In genomic region chr15:90823455-90823974, GRCh38 we compare ENCODE assay signal across 15 cellular contexts.
"Had no signal": no experiment of that assay in that cellular context is flagged by ENCODE, and none has a peak within 500 bp of the region (broad histone marks: within the 10 kb centered on the region; RNA-seq: fewer than 3 reads in every experiment).

No MANE protein-coding gene starts in this region.

- ATAC-seq: foreskin keratinocyte; left lobe of liver; stimulated activated naive CD8-positive, alpha-beta T cell treated with anti-CD3 and anti-CD28 coated beads, Interleukin-15, amount 100 ng/mL, for 72 hours had no signal

- H3K9me3 ChIP-seq: body of pancreas, suprapubic skin had no signal

- H3K36me3 ChIP-seq: suprapubic skin had no signal

- H3K4me1 ChIP-seq: foreskin keratinocyte had no signal

- DNase-seq: activated CD4-positive, alpha-beta T cell treated with anti-CD3 and anti-CD28 coated beads, Interleukin-2, amount 10 ng/mL, durations not matched to agents 24 days and 14 days; activated CD4-positive, CD25-positive, alpha-beta regulatory T cell; activated T-cell treated with anti-CD3 and anti-CD28 coated beads for 4 hours; foreskin keratinocyte; hippocampal formation; islet precursor cell; nephron progenitor cell; occipital lobe; retina; stimulated activated naive CD8-positive, alpha-beta T cell treated with anti-CD3 and anti-CD28 coated beads, Interleukin-15, amount 100 ng/mL, for 72 hours; T-helper 9 cell had no signal

- H3K4me3 ChIP-seq: body of pancreas, dorsolateral prefrontal cortex, suprapubic skin had no signal

- H3K27ac ChIP-seq: dorsolateral prefrontal cortex, foreskin keratinocyte, suprapubic skin had no signal

- H3K27me3 ChIP-seq: body of pancreas, dorsolateral prefrontal cortex, suprapubic skin had no signal
